ENCODE assay signal across 2 cellular contexts in genomic region chr12:31845613-31846321, GRCh38.
TF ChIP-seq lines count a peak whose summit lies in the region.

No MANE protein-coding gene starts in this region.

TF ChIP-seq in K562, 482 proteins besides CTCF, POLR2A, EP300 and RAD21 (continued from another document):
- TF ChIP-seq UBTF (IDR thresholded peaks at IDR 0.05; ENCODE audit: borderline replicate concordance in 1 of 2, low read depth in 2 of 2, low read length in 2 of 2) (no peak), SMAD4 (CRISPR knock-in tag; conservative IDR thresholded peaks at IDR 0.05) (peak; percentile 46; the same call in 1 of the 2 replicates), TBL1XR1 (IDR thresholded peaks at IDR 0.05; ENCODE audit: low read length in 2 of 2) (no peak), MAFK (IDR thresholded peaks at IDR 0.05; ENCODE audit: low read length) (peak; percentile 73)
TF ChIP-seq in K562: peak in this region for 16.

TF ChIP-seq in HepG2, 621 proteins besides CTCF, POLR2A, EP300 and RAD21 (continued from another document and continues in another):
- TF ChIP-seq ZBTB2 (CRISPR knock-in tag; IDR thresholded peaks at IDR 0.05; ENCODE audit: low read depth): no peak
- TF ChIP-seq CSRNP2 (CRISPR knock-in tag; conservative IDR thresholded peaks at IDR 0.05; ENCODE audit: low read depth): no peak
- TF ChIP-seq DBP (CRISPR knock-in tag; IDR thresholded peaks at IDR 0.05; ENCODE audit: not compliant biosample characterization): no peak
- TF ChIP-seq ELF1 (CRISPR knock-in tag; IDR thresholded peaks at IDR 0.05): 0 out of 2 replicates have a peak, but pooled peaks have one; percentile 24
- 0 out of 2 replicates have a peak, but pooled peaks have one; percentile 38 for TF ChIP-seq KDM1A (CRISPR knock-in tag; IDR thresholded peaks at IDR 0.05)
- TF ChIP-seq NFAT5 (CRISPR knock-in tag; IDR thresholded peaks at IDR 0.05): no peak
- peak; percentile 87 for TF ChIP-seq NCOA2 (CRISPR knock-in tag; IDR thresholded peaks at IDR 0.05)
- no peak for TF ChIP-seq ZFP36L1 (CRISPR knock-in tag; IDR thresholded peaks at IDR 0.05)
- no peak for TF ChIP-seq ZNF569 (CRISPR knock-in tag; IDR thresholded peaks at IDR 0.05; ENCODE audit: borderline replicate concordance)
- no peak for TF ChIP-seq NKX3-1 (CRISPR knock-in tag; IDR thresholded peaks at IDR 0.05)
- no peak for TF ChIP-seq ZNF580 (CRISPR knock-in tag; IDR thresholded peaks at IDR 0.05; ENCODE audit: borderline replicate concordance, low read depth)
- TF ChIP-seq REPIN1 (CRISPR knock-in tag; IDR thresholded peaks at IDR 0.05; ENCODE audit: borderline replicate concordance, low read depth): no peak
- TF ChIP-seq PHF21A (CRISPR knock-in tag; IDR thresholded peaks at IDR 0.05): no peak
- TF ChIP-seq NCOA1 (CRISPR knock-in tag; IDR thresholded peaks at IDR 0.05): no peak
- TF ChIP-seq ZNF564 (CRISPR knock-in tag; IDR thresholded peaks at IDR 0.05): no peak
- TF ChIP-seq ERF (CRISPR knock-in tag; IDR thresholded peaks at IDR 0.05): peak; percentile 63; the same call in 1 of the 2 replicates
- TF ChIP-seq ZNF274 (CRISPR knock-in tag; IDR thresholded peaks at IDR 0.05): no peak
- no peak for TF ChIP-seq RBM22 (optimal IDR thresholded peaks at IDR 0.05; ENCODE audit: low read length)
- no peak for TF ChIP-seq ZNF256 (CRISPR knock-in tag; conservative IDR thresholded peaks at IDR 0.05)
- TF ChIP-seq SOX13 (IDR thresholded peaks at IDR 0.05): peak; percentile 39
- peak in 1 of 2 experiments; percentile 88; a peak in 2 of 4 replicates for TF ChIP-seq SOX13 (CRISPR knock-in tag; conservative IDR thresholded peaks at IDR 0.05 in 1 of 2, IDR thresholded peaks at IDR 0.05 in 1 of 2)
- no peak for TF ChIP-seq ZNF138 (CRISPR knock-in tag; IDR thresholded peaks at IDR 0.05; ENCODE audit: low read depth)
- no peak for TF ChIP-seq ZMYM2 (CRISPR knock-in tag; IDR thresholded peaks at IDR 0.05)
- no peak for TF ChIP-seq ZBTB7A (CRISPR knock-in tag; IDR thresholded peaks at IDR 0.05)
- TF ChIP-seq MED8 (CRISPR knock-in tag; IDR thresholded peaks at IDR 0.05; ENCODE audit: insufficient replicate concordance): no peak
- peak; percentile 88 for TF ChIP-seq SKI (IDR thresholded peaks at IDR 0.05; ENCODE audit: partially characterized antibody)
- no peak for TF ChIP-seq SSRP1 (CRISPR knock-in tag; IDR thresholded peaks at IDR 0.05)
- no peak for TF ChIP-seq ZNF260 (CRISPR knock-in tag; IDR thresholded peaks at IDR 0.05; ENCODE audit: borderline replicate concordance, low read depth)
- TF ChIP-seq SMAD3 (CRISPR knock-in tag; IDR thresholded peaks at IDR 0.05): 0 out of 2 replicates have a peak, but pooled peaks have one; percentile 34
- no peak for TF ChIP-seq ZNF512 (CRISPR knock-in tag; IDR thresholded peaks at IDR 0.05)
- no peak for TF ChIP-seq PLRG1 (conservative IDR thresholded peaks at IDR 0.05)
- TF ChIP-seq SAP130 (CRISPR knock-in tag; IDR thresholded peaks at IDR 0.05; ENCODE audit: low read depth): peak; percentile 44; the same call in 1 of the 2 replicates
- TF ChIP-seq TEF (CRISPR knock-in tag; IDR thresholded peaks at IDR 0.05): no peak
- no peak for TF ChIP-seq PTBP1 (IDR thresholded peaks at IDR 0.05; ENCODE audit: low read depth, low read length, poor library complexity, severe bottlenecking)
- TF ChIP-seq SP140L (CRISPR knock-in tag; IDR thresholded peaks at IDR 0.05; ENCODE audit: borderline replicate concordance): no peak
- TF ChIP-seq ZNF562 (CRISPR knock-in tag; IDR thresholded peaks at IDR 0.05; ENCODE audit: borderline replicate concordance): no peak
- TF ChIP-seq MLLT10 (CRISPR knock-in tag; IDR thresholded peaks at IDR 0.05): no peak
- TF ChIP-seq ZMAT5 (CRISPR knock-in tag; IDR thresholded peaks at IDR 0.05; ENCODE audit: borderline replicate concordance, low read depth): no peak
- TF ChIP-seq ZBTB46 (CRISPR knock-in tag; IDR thresholded peaks at IDR 0.05; ENCODE audit: borderline replicate concordance): no peak
- TF ChIP-seq RBM39 (IDR thresholded peaks at IDR 0.05; ENCODE audit: low read depth, low read length, poor library complexity, severe bottlenecking): no peak
- TF ChIP-seq ZSCAN21 (CRISPR knock-in tag; IDR thresholded peaks at IDR 0.05; ENCODE audit: borderline replicate concordance): no peak
- TF ChIP-seq E2F5 (CRISPR knock-in tag; conservative IDR thresholded peaks at IDR 0.05): no peak
- no peak for TF ChIP-seq ZNF207 (IDR thresholded peaks at IDR 0.05; ENCODE audit: borderline replicate concordance)
- no peak for TF ChIP-seq ZSCAN25 (CRISPR knock-in tag; IDR thresholded peaks at IDR 0.05)
- no peak for TF ChIP-seq BCL3 (CRISPR knock-in tag; IDR thresholded peaks at IDR 0.05)
